18 cellular contexts compared by ENCODE assay signal in genomic region chr2:230447036-230447435, GRCh38. TPM values are rescaled to one million over a fixed set of nuclear protein-coding genes. Genes with fewer than 3 reads are reported as not detected.
DNase-seq lines count a peak whose midpoint lies in the region; ATAC-seq, FAIRE-seq and TF ChIP-seq lines count a peak whose summit lies in the region.
"Had no signal": no experiment of that assay in that cellular context is flagged by ENCODE, and none has a peak within 500 bp of the region (broad histone marks: within the 10 kb centered on the region; RNA-seq: fewer than 3 reads in every experiment).

No MANE protein-coding gene starts in this region.

- H3K36me3 ChIP-seq in CD8-positive, alpha-beta T cell (ENCODE audit: insufficient read depth, low read length), result peaks cover 68% of the 10 kb centered on the region
- H3K36me3 ChIP-seq: BE2C had no signal

- no peaks in the 10 kb centered on the region for H3K9me3 ChIP-seq in CD8-positive, alpha-beta T cell (ENCODE audit: low read length)
- H3K9me3 ChIP-seq: BE2C, tibial artery had no signal

- peak; percentile 73 for FAIRE-seq in GM12891 (lab: Jason Lieb, UNC)
- FAIRE-seq: astrocyte had no signal

- H3K27me3 ChIP-seq in CD8-positive, alpha-beta T cell (ENCODE audit: insufficient read depth, low read length), result no peaks in the 10 kb centered on the region
- H3K27me3 ChIP-seq: BE2C, tibial artery had no signal

- intact Hi-C loops in CD8-positive, alpha-beta T cell (cut with DNase I, micrococcal nuclease), result loop anchor here in 1 of 2 experiments (5.0 kb wide), 1 partner anchor 35 kb away; no protein-coding TSS in a partner anchor
- intact Hi-C loops in activated CD8-positive, alpha-beta T cell treated with anti-CD3 and anti-CD28 coated beads for 36 hours (cut with micrococcal nuclease), result loop anchor here (10.0 kb wide), 2 partner anchors 222 to 348 kb away; partner anchors contain the start of gene SP140

- peak overlapping the region; percentile 91 for H3K27ac Mint-ChIP-seq in CD8-positive, alpha-beta T cell
- peak overlapping the region; percentile 99 for H3K27ac Mint-ChIP-seq in activated CD8-positive, alpha-beta T cell treated with anti-CD3 and anti-CD28 coated beads for 36 hours
- peak overlapping the region; percentile 76 to 96 (median 87) for H3K27ac Mint-ChIP-seq in naive thymus-derived CD8-positive, alpha-beta T cell

- no peak for DNase-seq in CD8-positive, alpha-beta T cell
- DNase-seq in GM12891 (ENCODE audit: insufficient read length, low spot score) (no peak), T1000 (lab: John Stamatoyannopoulos, UW) (no peak), G401 (ENCODE audit: low spot score) (no peak)
- peak; percentile 75 for DNase-seq in activated CD8-positive, alpha-beta T cell treated with anti-CD3 and anti-CD28 coated beads for 36 hours
- no peak for DNase-seq in naive thymus-derived CD8-positive, alpha-beta T cell
- no peak for DNase-seq in stimulated activated CD4-positive, alpha-beta T cell treated with anti-CD3 and anti-CD28 coated beads, Interleukin-4, amount 100 ng/mL, for 4 hours
- DNase-seq: activated T-cell treated with anti-CD3 and anti-CD28 coated beads, Interleukin-2, amount 50 U/mL, for 1 hour; BE2C; foreskin fibroblast; midbrain; NCI-H1048; NCI-H2107; NCI-H82; RPMI8226; tibial artery had no signal

- H3K36me3 Mint-ChIP-seq in CD8-positive, alpha-beta T cell, result peaks cover 89% of the 10 kb centered on the region
- H3K36me3 Mint-ChIP-seq in activated CD8-positive, alpha-beta T cell treated with anti-CD3 and anti-CD28 coated beads for 36 hours (ENCODE audit: low read depth), result peaks cover 83% of the 10 kb centered on the region
- peaks cover 36 to 86% (median 72%) of the 10 kb centered on the region in 3 donors for H3K36me3 Mint-ChIP-seq in naive thymus-derived CD8-positive, alpha-beta T cell

- no peak overlapping the region for H3K4me3 Mint-ChIP-seq in CD8-positive, alpha-beta T cell
- no peak overlapping the region for H3K4me3 Mint-ChIP-seq in activated CD8-positive, alpha-beta T cell treated with anti-CD3 and anti-CD28 coated beads for 36 hours
- peak overlapping the region in 3 of 10 donors; percentile 4 to 64 (median 5) for H3K4me3 Mint-ChIP-seq in naive thymus-derived CD8-positive, alpha-beta T cell

- TF ChIP-seq CTCF in CD8-positive, alpha-beta T cell (IDR thresholded peaks at IDR 0.05), result no peak
- no peak for TF ChIP-seq CTCF in activated CD8-positive, alpha-beta T cell treated with anti-CD3 and anti-CD28 coated beads for 36 hours (IDR thresholded peaks at IDR 0.05)

- no peak overlapping the region for H3K4me3 ChIP-seq in CD8-positive, alpha-beta T cell (ENCODE audit: low read depth, low read length)
- H3K4me3 ChIP-seq: tibial artery had no signal

- H3K4me1 Mint-ChIP-seq in CD8-positive, alpha-beta T cell (ENCODE audit: low read depth), result peaks cover 62% of the 10 kb centered on the region
- peaks cover 66% of the 10 kb centered on the region for H3K4me1 Mint-ChIP-seq in activated CD8-positive, alpha-beta T cell treated with anti-CD3 and anti-CD28 coated beads for 36 hours (ENCODE audit: low read depth)
- peaks cover 35 to 92% (median 73%) of the 10 kb centered on the region in 4 donors for H3K4me1 Mint-ChIP-seq in naive thymus-derived CD8-positive, alpha-beta T cell

- POLR2A ChIA-PET in CD8-positive, alpha-beta T cell (lab: Charles Lee), result interaction anchor here (1.0 kb wide), 1 partner anchor 29 kb away, joined by 3 read pairs; no protein-coding TSS in a partner anchor
- POLR2A ChIA-PET in activated CD8-positive, alpha-beta T cell treated with anti-CD3 and anti-CD28 coated beads for 36 hours (lab: Charles Lee), result interaction anchor here (0.9 to 1.4 kb wide), 3 partner anchors 21 to 293 kb away, joined by 3 read pairs; no protein-coding TSS in a partner anchor
- POLR2A ChIA-PET in naive thymus-derived CD8-positive, alpha-beta T cell (lab: Charles Lee), result interaction anchor here (0.5 to 1.8 kb wide), 3 partner anchors 31 to 278 kb away, joined by 3 to 7 read pairs (median 3); partner anchors contain the start of gene SP100

- no peaks in the 10 kb centered on the region for H3K27me3 Mint-ChIP-seq in CD8-positive, alpha-beta T cell (ENCODE audit: low read depth)
- no peaks in the 10 kb centered on the region for H3K27me3 Mint-ChIP-seq in activated CD8-positive, alpha-beta T cell treated with anti-CD3 and anti-CD28 coated beads for 36 hours
- no peaks in the 10 kb centered on the region for H3K27me3 Mint-ChIP-seq in naive thymus-derived CD8-positive, alpha-beta T cell

- H3K9me3 Mint-ChIP-seq in CD8-positive, alpha-beta T cell, result no peaks in the 10 kb centered on the region
- H3K9me3 Mint-ChIP-seq in activated CD8-positive, alpha-beta T cell treated with anti-CD3 and anti-CD28 coated beads for 36 hours, result no peaks in the 10 kb centered on the region
- peaks cover 0 to 2% (median 0%) of the 10 kb centered on the region in 9 donors for H3K9me3 Mint-ChIP-seq in naive thymus-derived CD8-positive, alpha-beta T cell

- H3K4me1 ChIP-seq in CD8-positive, alpha-beta T cell (ENCODE audit: insufficient read depth, low read length), result peaks cover 37% of the 10 kb centered on the region
- H3K4me1 ChIP-seq: BE2C had no signal

- in situ Hi-C loops in G401 (cut with HindIII; ENCODE audit: low sequenced_read_pairs), result no loop called here

- no peak for TF ChIP-seq POLR2A in GM12891 (IDR thresholded peaks at IDR 0.05; ENCODE audit: low read depth, low read length)

- no peak for ATAC-seq in CD8-positive, alpha-beta T cell
- ATAC-seq in activated CD8-positive, alpha-beta T cell treated with anti-CD3 and anti-CD28 coated beads for 36 hours, result peak; percentile 13
- no peak for ATAC-seq in naive thymus-derived CD8-positive, alpha-beta T cell
- ATAC-seq: sciatic nerve had no signal

- CTCF ChIA-PET in CD8-positive, alpha-beta T cell (lab: Charles Lee), result no interaction called here
- CTCF ChIA-PET in activated CD8-positive, alpha-beta T cell treated with anti-CD3 and anti-CD28 coated beads for 36 hours (lab: Charles Lee), result interaction anchor here (1.1 to 2.0 kb wide), 3 partner anchors 34 to 267 kb away, joined by 4 to 5 read pairs (median 5); no protein-coding TSS in a partner anchor

- peak overlapping the region; percentile 30 for H3K27ac ChIP-seq in CD8-positive, alpha-beta T cell (ENCODE audit: low read depth, low read length)
- H3K27ac ChIP-seq: tibial artery had no signal

TF ChIP-seq in GM12891, 5 proteins besides CTCF, POLR2A, EP300 and RAD21:
- no peak for TF ChIP-seq POU2F2 (IDR thresholded peaks at IDR 0.05; ENCODE audit: low read depth, low read length)
- TF ChIP-seq TAF1 (IDR thresholded peaks at IDR 0.05; ENCODE audit: low read depth, low read length), result no peak
- no peak for TF ChIP-seq PAX5 (IDR thresholded peaks at IDR 0.05; ENCODE audit: insufficient read depth, low read length, severe bottlenecking)
- TF ChIP-seq POLR2AphosphoS5 (IDR thresholded peaks at IDR 0.05; ENCODE audit: low read depth, low read length), result no peak; the same call in 1 of the 2 replicates
- no peak for TF ChIP-seq SPI1 (IDR thresholded peaks at IDR 0.05; ENCODE audit: low read depth, low read length)
TF ChIP-seq in GM12891: peak in this region for 0.

RNA-seq across cellular contexts. Expression of gene SP100, which starts 31.0 kb away (rescaled TPM):
- 100 to 1,000 TPM; 218 to 240 TPM for total RNA-seq in CD8-positive, alpha-beta T cell
- polyA plus RNA-seq in GM12891 (2012; ENCODE audit: low read depth, missing spikeins), result 137 TPM
- total RNA-seq in activated CD8-positive, alpha-beta T cell treated with anti-CD3 and anti-CD28 coated beads for 36 hours, result 100 to 1,000 TPM; 108 TPM
- total RNA-seq in naive thymus-derived CD8-positive, alpha-beta T cell, result 100 to 1,000 TPM; 209 to 221 TPM
- 100 to 1,000 TPM in 1 of 3 donors, 10 to 100 TPM in 2; 81.0 to 174 (median 91.1) TPM for polyA plus RNA-seq in naive thymus-derived CD8-positive, alpha-beta T cell
- 1.2 TPM in 1 of 2 replicates, not detected in the other for total RNA-seq in G401 (2014; rRNA removed; shearing (Covaris generic))

Comparison
In these comparisons a context has a peak if more than half of its experiments do, and no peak if none do; other contexts are left out.
1. RNA of gene SP100, which starts 31.0 kb away (total RNA-seq): 218 to 240 TPM in CD8-positive, alpha-beta T cell, 209 to 221 TPM in naive thymus-derived CD8-positive, alpha-beta T cell and 108 TPM in activated CD8-positive, alpha-beta T cell treated with anti-CD3 and anti-CD28 coated beads for 36 hours; 1.2 TPM in G401; every median in the first group is over 10 times any median in the second.
2. Peak in every context shown above with its lines, with median percentiles within 50 percentile points of each other: H3K27ac Mint-ChIP-seq.